Comparison of ENCODE assay signal across 1 cellular context in the genomic region with DNA sequence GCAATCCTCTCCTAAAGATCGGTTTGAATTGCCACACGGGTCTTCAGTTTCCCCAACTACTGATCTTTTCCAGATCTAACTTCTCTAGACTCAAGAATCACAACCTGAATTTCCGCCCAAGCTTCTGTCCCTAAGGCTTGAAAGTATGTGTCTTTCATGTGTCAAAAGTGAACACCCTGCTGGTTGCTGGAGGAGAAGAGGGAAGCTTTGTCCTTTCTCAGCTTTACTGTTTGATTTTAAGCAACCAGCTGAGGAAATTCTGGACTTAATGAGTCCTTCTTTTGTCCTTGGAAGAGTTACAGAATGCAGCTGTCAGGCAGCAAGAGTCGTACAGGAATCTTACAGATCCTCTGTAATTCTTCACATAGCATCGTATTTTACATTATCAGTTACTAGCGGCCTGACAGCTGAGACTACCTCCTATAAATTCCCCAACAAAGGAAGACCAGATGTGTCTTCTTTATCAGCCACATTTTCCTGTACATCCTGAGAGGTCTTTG.
TF ChIP-seq lines count a peak whose summit lies in the region.

No MANE protein-coding gene starts in this region.

TF ChIP-seq in WTC11, 78 proteins besides CTCF, POLR2A, EP300 and RAD21 (continued from another document):
- TF ChIP-seq, protein P1, sequence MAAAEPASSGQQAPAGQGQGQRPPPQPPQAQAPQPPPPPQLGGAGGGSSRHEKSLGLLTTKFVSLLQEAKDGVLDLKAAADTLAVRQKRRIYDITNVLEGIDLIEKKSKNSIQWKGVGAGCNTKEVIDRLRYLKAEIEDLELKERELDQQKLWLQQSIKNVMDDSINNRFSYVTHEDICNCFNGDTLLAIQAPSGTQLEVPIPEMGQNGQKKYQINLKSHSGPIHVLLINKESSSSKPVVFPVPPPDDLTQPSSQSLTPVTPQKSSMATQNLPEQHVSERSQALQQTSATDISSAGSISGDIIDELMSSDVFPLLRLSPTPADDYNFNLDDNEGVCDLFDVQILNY (CRISPR knock-in tag; IDR thresholded peaks at IDR 0.05), result no peak
- TF ChIP-seq ZNF232 (CRISPR knock-in tag; IDR thresholded peaks at IDR 0.05) (no peak), TEAD4 (CRISPR knock-in tag; IDR thresholded peaks at IDR 0.05) (no peak), NFYB (CRISPR knock-in tag; conservative IDR thresholded peaks at IDR 0.05; ENCODE audit: low read depth) (no peak)
- TF ChIP-seq, protein P2, sequence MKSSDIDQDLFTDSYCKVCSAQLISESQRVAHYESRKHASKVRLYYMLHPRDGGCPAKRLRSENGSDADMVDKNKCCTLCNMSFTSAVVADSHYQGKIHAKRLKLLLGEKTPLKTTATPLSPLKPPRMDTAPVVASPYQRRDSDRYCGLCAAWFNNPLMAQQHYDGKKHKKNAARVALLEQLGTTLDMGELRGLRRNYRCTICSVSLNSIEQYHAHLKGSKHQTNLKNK (CRISPR knock-in tag; IDR thresholded peaks at IDR 0.05), result no peak
- TF ChIP-seq, protein P3, sequence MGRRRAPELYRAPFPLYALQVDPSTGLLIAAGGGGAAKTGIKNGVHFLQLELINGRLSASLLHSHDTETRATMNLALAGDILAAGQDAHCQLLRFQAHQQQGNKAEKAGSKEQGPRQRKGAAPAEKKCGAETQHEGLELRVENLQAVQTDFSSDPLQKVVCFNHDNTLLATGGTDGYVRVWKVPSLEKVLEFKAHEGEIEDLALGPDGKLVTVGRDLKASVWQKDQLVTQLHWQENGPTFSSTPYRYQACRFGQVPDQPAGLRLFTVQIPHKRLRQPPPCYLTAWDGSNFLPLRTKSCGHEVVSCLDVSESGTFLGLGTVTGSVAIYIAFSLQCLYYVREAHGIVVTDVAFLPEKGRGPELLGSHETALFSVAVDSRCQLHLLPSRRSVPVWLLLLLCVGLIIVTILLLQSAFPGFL (CRISPR knock-in tag; IDR thresholded peaks at IDR 0.05; ENCODE audit: borderline replicate concordance), result no peak
- TF ChIP-seq, protein P4, sequence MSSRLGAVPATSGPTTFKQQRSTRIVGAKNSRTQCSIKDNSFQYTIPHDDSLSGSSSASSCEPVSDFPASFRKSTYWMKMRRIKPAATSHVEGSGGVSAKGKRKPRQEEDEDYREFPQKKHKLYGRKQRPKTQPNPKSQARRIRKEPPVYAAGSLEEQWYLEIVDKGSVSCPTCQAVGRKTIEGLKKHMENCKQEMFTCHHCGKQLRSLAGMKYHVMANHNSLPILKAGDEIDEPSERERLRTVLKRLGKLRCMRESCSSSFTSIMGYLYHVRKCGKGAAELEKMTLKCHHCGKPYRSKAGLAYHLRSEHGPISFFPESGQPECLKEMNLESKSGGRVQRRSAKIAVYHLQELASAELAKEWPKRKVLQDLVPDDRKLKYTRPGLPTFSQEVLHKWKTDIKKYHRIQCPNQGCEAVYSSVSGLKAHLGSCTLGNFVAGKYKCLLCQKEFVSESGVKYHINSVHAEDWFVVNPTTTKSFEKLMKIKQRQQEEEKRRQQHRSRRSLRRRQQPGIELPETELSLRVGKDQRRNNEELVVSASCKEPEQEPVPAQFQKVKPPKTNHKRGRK (CRISPR knock-in tag; IDR thresholded peaks at IDR 0.05; ENCODE audit: borderline replicate concordance), result no peak
